ENCODE assay signal across 18 cellular contexts in genomic region chr10:77628906-77629730, GRCh38. TPM values are rescaled to one million over a fixed set of nuclear protein-coding genes. Genes with fewer than 3 reads are reported as not detected.
A peak's percentile ranks its signal among the peaks of the same experiment; 100 is the strongest.
DNase-seq lines count a peak whose midpoint lies in the region; ATAC-seq and TF ChIP-seq lines count a peak whose summit lies in the region.
"Had no signal": no experiment of that assay in that cellular context is flagged by ENCODE, and none has a peak within 500 bp of the region (broad histone marks: within the 10 kb centered on the region; RNA-seq: fewer than 3 reads in every experiment).

No MANE protein-coding gene starts in this region.

- H3K79me2 ChIP-seq in GM23338 (replicated peaks; ENCODE audit: insufficient read depth), result peaks cover 10% of the 10 kb centered on the region

- H3K27ac ChIP-seq in GM23338 (ENCODE audit: low read depth) (no peak overlapping the region), coronary artery (peak overlapping the region in 1 of 2 donors; percentile 76)
- H3K27ac ChIP-seq: BLaER1 had no signal

- no peak overlapping the region for H2AFZ ChIP-seq in GM23338

- intact Hi-C loops in Calu3 (cut with micrococcal nuclease; ENCODE audit: unreplicated experiment), result no loop called here

- H3K27me3 ChIP-seq in GM23338 (ENCODE audit: insufficient read depth), result no peaks in the 10 kb centered on the region

- H3F3A ChIP-seq in GM23338 (replicated peaks; ENCODE audit: low read depth), result no peaks in the 10 kb centered on the region

- in situ Hi-C loops in KBM-7 (cut with MboI; ENCODE audit: low pct_unique_long_range_greater_than_20kb, low sequenced_read_pairs), result no loop called here

- no TSS peak for BruUV-seq in Calu3 (replicated peaks; lab: Mats Ljungman, UMichigan)

- H3K9me3 Mint-ChIP-seq in GM23338 (no peaks in the 10 kb centered on the region), osteocyte (ENCODE audit: unreplicated experiment) (no peaks in the 10 kb centered on the region), Calu3 (ENCODE audit: low read depth, unreplicated experiment) (no peaks in the 10 kb centered on the region)
- H3K9me3 Mint-ChIP-seq: activated T-cell treated with anti-CD3 and anti-CD28 coated beads, Interleukin-2, amount 50 U/mL, for 4 hours; stimulated activated memory B cell treated with anti-CD40 and anti-IgM and Interleukin-4, amounts not matched to agents 10 μg/mL and 1 μg/mL and 100 μg/mL, for 72 hours had no signal

- TF ChIP-seq CTCF in GM23338 (conservative IDR thresholded peaks at IDR 0.05; ENCODE audit: low read depth in 2 of 2), result no peak
- no peak for TF ChIP-seq CTCF in coronary artery (IDR thresholded peaks at IDR 0.05)
- TF ChIP-seq CTCF in osteocyte (IDR thresholded peaks at IDR 0.05), result no peak
- no peak for TF ChIP-seq CTCF in Calu3 (IDR thresholded peaks at IDR 0.05; ENCODE audit: unreplicated experiment)

- no peaks in the 10 kb centered on the region for H3K36me3 ChIP-seq in GM23338 (ENCODE audit: insufficient read depth)
- H3K36me3 ChIP-seq: BLaER1 had no signal

- DNase-seq in GM23338 (ENCODE audit: low spot score) (peak; percentile 35), coronary artery (ENCODE audit: low spot score) (peak; percentile 7), osteocyte (ENCODE audit: extremely low spot score, unreplicated experiment) (no peak), KBM-7 (no peak), Calu3 (no peak), kidney tubule cell (ENCODE audit: low spot score) (no peak)
- DNase-seq: activated T-cell treated with anti-CD3 and anti-CD28 coated beads, Interleukin-2, amount 50 U/mL, for 4 hours; DMS79 treated with DMSO at 0.1 percent for 48 hours; hippocampal formation; left colon; NCI-H146; SHP77 treated with DMSO at 0.1 percent for 48 hours; T-helper 9 cell had no signal

- H3K4me1 Mint-ChIP-seq in GM23338, result peaks cover 21% of the 10 kb centered on the region
- peaks cover 87% of the 10 kb centered on the region for H3K4me1 Mint-ChIP-seq in osteocyte (ENCODE audit: unreplicated experiment)
- H3K4me1 Mint-ChIP-seq in Calu3 (ENCODE audit: low read depth, unreplicated experiment), result peaks cover 8% of the 10 kb centered on the region

- H3K27me3 Mint-ChIP-seq in GM23338 (ENCODE audit: insufficient read depth, low read depth, poor library complexity) (peaks cover 11% of the 10 kb centered on the region), osteocyte (ENCODE audit: unreplicated experiment) (no peaks in the 10 kb centered on the region), Calu3 (ENCODE audit: unreplicated experiment) (peaks cover 47% of the 10 kb centered on the region)

- H3K4me3 ChIP-seq in GM23338 (no peak overlapping the region), coronary artery (peak overlapping the region; percentile 41)
- H3K4me3 ChIP-seq: BLaER1, smooth muscle cell had no signal

- peaks cover 19% of the 10 kb centered on the region; the same call in 1 of the 2 replicates for H3K4me1 ChIP-seq in GM23338 (ENCODE audit: insufficient read depth)

- CTCF ChIA-PET in Calu3 (lab: Charles Lee), result no interaction called here

- H3K36me3 Mint-ChIP-seq in GM23338 (ENCODE audit: low read depth) (no peaks in the 10 kb centered on the region), osteocyte (ENCODE audit: unreplicated experiment) (no peaks in the 10 kb centered on the region), Calu3 (ENCODE audit: insufficient read depth, unreplicated experiment) (no peaks in the 10 kb centered on the region)
- H3K36me3 Mint-ChIP-seq: stimulated activated memory B cell treated with anti-CD40 and anti-IgM and Interleukin-4, amounts not matched to agents 10 μg/mL and 1 μg/mL and 100 μg/mL, for 72 hours had no signal

- no peaks in the 10 kb centered on the region for H3K9me2 ChIP-seq in GM23338 (ENCODE audit: insufficient read depth)

- H3K4me2 ChIP-seq in GM23338, result no peak overlapping the region
- H3K4me2 ChIP-seq: smooth muscle cell had no signal

- no peak overlapping the region for H3K27ac Mint-ChIP-seq in GM23338
- peak overlapping the region; percentile 94 for H3K27ac Mint-ChIP-seq in osteocyte (ENCODE audit: unreplicated experiment)
- no peak overlapping the region for H3K27ac Mint-ChIP-seq in Calu3 (ENCODE audit: unreplicated experiment)
- H3K27ac Mint-ChIP-seq: stimulated activated memory B cell treated with anti-CD40 and anti-IgM and Interleukin-4, amounts not matched to agents 10 μg/mL and 1 μg/mL and 100 μg/mL, for 72 hours had no signal

- H3K4me3 Mint-ChIP-seq in GM23338 (no peak overlapping the region), osteocyte (ENCODE audit: unreplicated experiment) (peak overlapping the region; percentile 45), Calu3 (ENCODE audit: low read depth, unreplicated experiment) (no peak overlapping the region)
- H3K4me3 Mint-ChIP-seq: activated T-cell treated with anti-CD3 and anti-CD28 coated beads, Interleukin-2, amount 50 U/mL, for 4 hours; stimulated activated memory B cell treated with anti-CD40 and anti-IgM and Interleukin-4, amounts not matched to agents 10 μg/mL and 1 μg/mL and 100 μg/mL, for 72 hours had no signal

- ATAC-seq in GM23338, result no peak
- ATAC-seq in GM19324 (IDR thresholded peaks at IDR 0.05; ENCODE audit: low FRiP score, unreplicated experiment), result no peak
- ATAC-seq: activated T-cell treated with anti-CD3 and anti-CD28 coated beads, Interleukin-2, amount 50 U/mL, for 4 hours; stimulated activated memory B cell treated with anti-CD40 and anti-IgM and Interleukin-4, amounts not matched to agents 10 μg/mL and 1 μg/mL and 100 μg/mL, for 72 hours had no signal

- no peaks in the 10 kb centered on the region; the same call in 1 of the 2 replicates for H4K20me1 ChIP-seq in GM23338 (replicated peaks; ENCODE audit: insufficient read depth)
- H4K20me1 ChIP-seq: BLaER1 had no signal

TF ChIP-seq in GM23338, 12 proteins besides CTCF, POLR2A, EP300 and RAD21:
- TF ChIP-seq POLR2AphosphoS5 (IDR thresholded peaks at IDR 0.05; ENCODE audit: low read depth), result no peak
- TF ChIP-seq EZH2 (IDR thresholded peaks at IDR 0.05; ENCODE audit: low read depth, unreplicated experiment), result no peak
TF ChIP-seq in GM23338: peak in this region for 0.

TF ChIP-seq in PFSK-1, 5 proteins besides CTCF, POLR2A, EP300 and RAD21:
- TF ChIP-seq TAF1 (IDR thresholded peaks at IDR 0.05; ENCODE audit: borderline replicate concordance, insufficient read depth, low read length) (no peak), FOXP2 (optimal IDR thresholded peaks at IDR 0.05; ENCODE audit: borderline replicate concordance, extremely low read depth, extremely low read length, insufficient read depth) (no peak), SIN3A (IDR thresholded peaks at IDR 0.05; ENCODE audit: borderline replicate concordance, insufficient read depth, low read length) (peak; percentile 86; the same call in 1 of the 2 replicates), REST (IDR thresholded peaks at IDR 0.05; ENCODE audit: insufficient read depth in 1 of 2, low read depth in 2 of 2, low read length in 2 of 2) (0 out of 4 replicates have a peak, but pooled peaks of 1 of the 2 experiments have one; percentile 34), POLR2AphosphoS5 (IDR thresholded peaks at IDR 0.05; ENCODE audit: low read depth, low read length) (no peak)

RNA-seq across cellular contexts. Expression of gene KCNMA1, which starts 8.5 kb away (rescaled TPM):
- 8.2 and 8.9 TPM in 2 replicates for total RNA-seq in GM23338 (2014; rRNA removed; shearing (Covaris generic))
- 8.7 and 9.0 TPM in 2 replicates for polyA plus RNA-seq in GM23338 (2016; fragmentation: Nextera tagmentation; extraction: Ambion mirVana)
- 41.4 TPM for polyA plus RNA-seq in PFSK-1 (2012; ENCODE audit: insufficient read length, low read depth)
- total RNA-seq in osteocyte, result 95.5 and 98.1 TPM in 2 replicates
- total RNA-seq in Calu3 (2022), result 0.45 and 0.59 TPM in 2 replicates

Comparison
In these comparisons a context has a peak if more than half of its experiments do, and no peak if none do; other contexts are left out.
1. DNase-seq: peak in GM23338 (single experiment) and coronary artery (single experiment); none in osteocyte (single experiment), KBM-7 (single experiment), Calu3 (single experiment) and kidney tubule cell (single experiment).